Comparison of ENCODE assay signal across 8 cellular contexts in the genomic region with DNA sequence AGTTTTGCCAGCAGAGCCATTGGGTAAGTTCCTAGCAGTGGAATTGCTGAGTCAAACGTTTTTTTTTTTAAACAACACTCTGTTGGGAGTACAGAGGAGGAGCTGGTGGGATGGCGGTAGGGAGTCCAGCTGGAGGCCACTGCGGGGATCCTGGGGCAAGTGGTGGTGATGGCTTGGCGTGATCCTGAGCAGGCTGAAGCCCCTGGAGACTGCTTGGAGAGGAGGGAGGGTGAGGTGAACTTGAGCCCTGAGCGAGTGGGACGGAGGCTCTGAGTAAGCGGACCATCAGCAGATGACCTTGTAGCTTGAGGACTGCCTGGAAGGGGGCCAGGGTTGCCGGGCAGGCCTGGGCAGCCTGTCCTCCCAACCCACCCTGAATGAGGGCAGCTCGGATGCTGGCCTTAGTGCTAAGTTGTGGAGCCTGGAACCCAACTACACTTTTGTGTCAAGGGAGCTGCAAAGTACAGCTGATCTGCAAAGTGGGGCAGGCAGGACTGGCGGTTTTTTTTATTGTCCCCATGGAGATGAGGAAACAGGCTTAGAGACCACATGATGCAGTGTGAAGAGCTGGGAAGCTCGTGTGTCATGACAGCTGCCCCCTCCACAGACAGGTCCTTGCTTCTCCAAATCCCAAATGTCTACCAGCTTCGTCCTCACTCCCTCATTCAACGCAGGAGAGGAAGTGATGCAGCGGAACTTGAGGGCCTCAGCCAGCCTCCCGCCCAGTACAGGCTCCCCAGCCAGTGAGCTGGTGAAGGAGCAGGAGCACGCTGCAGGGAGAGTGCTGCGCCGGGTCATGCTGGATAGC. TPM values are rescaled to one million over a fixed set of nuclear protein-coding genes. Genes with fewer than 3 reads are reported as not detected.
DNase-seq lines count a peak whose midpoint lies in the region; ATAC-seq and TF ChIP-seq lines count a peak whose summit lies in the region.

No MANE protein-coding gene starts in this region.

- BruUV-seq in OCI-LY7 (replicated peaks; lab: Mats Ljungman, UMichigan), result no TSS peak

- intact Hi-C loops in OCI-LY7 (cut with micrococcal nuclease; ENCODE audit: unreplicated experiment), result no loop called here

- no peak for TF ChIP-seq CTCF in osteoblast (IDR thresholded peaks at IDR 0.05; ENCODE audit: extremely low read depth, low read depth, low read length)
- TF ChIP-seq CTCF in OCI-LY7 (conservative IDR thresholded peaks at IDR 0.05; ENCODE audit: low read length), result no peak

- H3K9me3 ChIP-seq in SJCRH30 (replicated peaks) (no peaks in the 10 kb centered on the region), osteoblast (ENCODE audit: low read depth, low read length) (no peaks in the 10 kb centered on the region), OCI-LY7 (ENCODE audit: low read length) (no peaks in the 10 kb centered on the region)

- H3K27ac ChIP-seq in SJCRH30 (peak overlapping the region; percentile 28), osteoblast (ENCODE audit: low read depth, low read length) (peak overlapping the region; percentile 87), OCI-LY7 (ENCODE audit: low read depth, low read length, poor library complexity, severe bottlenecking) (no peak overlapping the region)

- H3K4me2 ChIP-seq in osteoblast (ENCODE audit: insufficient read depth, low read length), result peak overlapping the region; percentile 71
- no peak overlapping the region for H3K4me2 ChIP-seq in OCI-LY7 (ENCODE audit: low read length)

- H3K36me3 ChIP-seq in SJCRH30, result peaks cover 32% of the 10 kb centered on the region
- H3K36me3 ChIP-seq in osteoblast (ENCODE audit: insufficient read depth, low read length), result peaks cover 40% of the 10 kb centered on the region
- H3K36me3 ChIP-seq in OCI-LY7 (ENCODE audit: insufficient read depth, low read length), result peaks cover 58% of the 10 kb centered on the region

- POLR2A ChIA-PET in OCI-LY7 (lab: Charles Lee), result no interaction called here

- H3K9me2 ChIP-seq in OCI-LY7 (ENCODE audit: insufficient read depth, low read length), result no peaks in the 10 kb centered on the region

- H3K79me2 ChIP-seq in osteoblast (ENCODE audit: insufficient read depth, low read length) (no peaks in the 10 kb centered on the region), OCI-LY7 (ENCODE audit: insufficient read depth, low read depth, low read length) (no peaks in the 10 kb centered on the region)

- DNase-seq in CD1c-positive myeloid dendritic cell (ENCODE audit: extremely low spot score) (peak; percentile 81), SJCRH30 (peak; percentile 81 to 87), fibroblast of the conjunctiva (ENCODE audit: low read depth) (peak; percentile 43), osteoblast (ENCODE audit: insufficient read length, low spot score, missing footprints) (peak; percentile 89), NCI-H69 (lab: John Stamatoyannopoulos, UW) (no peak), OCI-LY7 (ENCODE audit: low spot score) (no peak)

- H3K4me1 ChIP-seq in SJCRH30 (peaks cover 21% of the 10 kb centered on the region), osteoblast (ENCODE audit: insufficient read depth, low read length) (peaks cover 25% of the 10 kb centered on the region), OCI-LY7 (ENCODE audit: insufficient read depth, low read length, poor library complexity, severe bottlenecking) (no peaks in the 10 kb centered on the region)

- ATAC-seq in GM21528 (IDR thresholded peaks at IDR 0.05; ENCODE audit: low FRiP score, unreplicated experiment), result no peak
- no peak for ATAC-seq in HG02852 (IDR thresholded peaks at IDR 0.05; ENCODE audit: unreplicated experiment)

- peak overlapping the region; percentile 56 for H2AFZ ChIP-seq in osteoblast (ENCODE audit: low read length)
- H2AFZ ChIP-seq in OCI-LY7 (ENCODE audit: low read length), result no peak overlapping the region

- CTCF ChIA-PET in OCI-LY7 (lab: Charles Lee; ENCODE audit: unreplicated experiment), result no interaction called here

- H3K27me3 ChIP-seq in SJCRH30 (no peaks in the 10 kb centered on the region), osteoblast (ENCODE audit: insufficient read depth, low read length) (no peaks in the 10 kb centered on the region)

- no peak overlapping the region for H3K4me3 ChIP-seq in SJCRH30
- H3K4me3 ChIP-seq in osteoblast (ENCODE audit: insufficient read depth, low read length), result peak overlapping the region; percentile 41
- no peak overlapping the region for H3K4me3 ChIP-seq in OCI-LY7 (ENCODE audit: low read depth, low read length, poor library complexity, severe bottlenecking)

- H4K20me1 ChIP-seq in osteoblast (ENCODE audit: insufficient read depth, low read length), result peaks cover 6% of the 10 kb centered on the region
- no peaks in the 10 kb centered on the region for H4K20me1 ChIP-seq in OCI-LY7 (ENCODE audit: insufficient read depth, low read length)

RNA-seq across cellular contexts. Expression of a gene that starts 20.2 kb away (rescaled TPM):
- 139 and 142 TPM in 2 replicates for total RNA-seq in SJCRH30 (2014; rRNA removed; shearing (Covaris generic))
- 88.7 and 96.7 TPM in 2 replicates for total RNA-seq in osteoblast
- total RNA-seq in OCI-LY7 (2014; rRNA removed; shearing (Covaris generic)), result 85.6 and 107 TPM in 2 replicates
- 121 and 126 TPM in 2 replicates for total RNA-seq in OCI-LY7 (2022)

RNA-seq across cellular contexts. Expression of a gene that starts 20.4 kb away (rescaled TPM):
- total RNA-seq in SJCRH30 (2014; rRNA removed; shearing (Covaris generic)), result 6.4 and 7.0 TPM in 2 replicates
- total RNA-seq in osteoblast (10.3 and 11.6 TPM in 2 replicates), OCI-LY7 (2022) (20.5 and 20.6 TPM in 2 replicates)
- total RNA-seq in OCI-LY7 (2014; rRNA removed; shearing (Covaris generic)), result 10.1 and 10.4 TPM in 2 replicates

Comparison
In these comparisons a context has a peak if more than half of its experiments do, and no peak if none do; other contexts are left out.
1. DNase-seq: peak in CD1c-positive myeloid dendritic cell (single experiment), SJCRH30 (2 of 2), fibroblast of the conjunctiva (single experiment) and osteoblast (single experiment); none in NCI-H69 (single experiment) and OCI-LY7 (single experiment).